In genomic region chr16:54926166-54926838, GRCh38 we compare ENCODE assay signal across 10 cellular contexts. TPM values are rescaled to one million over a fixed set of nuclear protein-coding genes. Genes with fewer than 3 reads are reported as not detected.
DNase-seq lines count a peak whose midpoint lies in the region; ATAC-seq and TF ChIP-seq lines count a peak whose summit lies in the region.
"Had no signal": no experiment of that assay in that cellular context is flagged by ENCODE, and none has a peak within 500 bp of the region (broad histone marks: within the 10 kb centered on the region; RNA-seq: fewer than 3 reads in every experiment).

No MANE protein-coding gene starts in this region.

- H2BK5ac ChIP-seq in mesenchymal stem cell (ENCODE audit: low read depth, low read length, poor library complexity, severe bottlenecking): no peak overlapping the region

- peaks cover 25% of the 10 kb centered on the region for H3K4me1 Mint-ChIP-seq in CD14-positive monocyte

- WGBS in mesenchymal stem cell: 97% methylated on average over 2 of the region's 4 CpGs

- peaks cover 54 to 63% (median 60%) of the 10 kb centered on the region in 3 donors for H3K27me3 Mint-ChIP-seq in CD14-positive monocyte (ENCODE audit: low read depth in 3 of 3)

- H2BK15ac ChIP-seq in mesenchymal stem cell (ENCODE audit: low read depth, poor library complexity, severe bottlenecking): no peak overlapping the region

- peak overlapping the region in 1 of 2 donors; percentile 58 for H3K4me3 Mint-ChIP-seq in CD14-positive monocyte

- TF ChIP-seq CTCF in CD14-positive monocyte (IDR thresholded peaks at IDR 0.05): no peak

- H2BK120ac ChIP-seq in mesenchymal stem cell (ENCODE audit: low read depth, low read length): no peak overlapping the region

- H3K36me3 ChIP-seq in SJSA1 (peaks cover 9% of the 10 kb centered on the region), mesenchymal stem cell (ENCODE audit: control insufficient read depth in 1 of 2, insufficient read depth in 2 of 2, low read depth in 1 of 2, low read length in 2 of 2) (peaks cover 0 to 2% of the 10 kb centered on the region in 2 experiments)

- peak; percentile 17 for DNase-seq in COR-L47 (lab: John Stamatoyannopoulos, UW)
- DNase-seq in Kasumi-1 (lab: John Stamatoyannopoulos, UW): peak; percentile 32 to 42
- peak in 1 of 2 experiments; percentile 39 for DNase-seq in SJSA1 (ENCODE audit: low read depth in 1 of 2, low spot score in 2 of 2)
- DNase-seq in mesenchymal stem cell: peak; percentile 18
- DNase-seq in posterior cingulate gyrus: no peak
- DNase-seq in CD14-positive monocyte (ENCODE audit: low spot score): no peak
- DNase-seq in NCI-H1694 (lab: John Stamatoyannopoulos, UW): no peak
- DNase-seq: GF-D8, NCI-H446 treated with DMSO at 0.1 percent for 48 hours had no signal

- H4K8ac ChIP-seq in mesenchymal stem cell (ENCODE audit: low read length): no peak overlapping the region

- H2BK12ac ChIP-seq in mesenchymal stem cell (ENCODE audit: low read length in 2 of 2): no peak overlapping the region

- no peak overlapping the region for H3K4me3 ChIP-seq in SJSA1
- peak overlapping the region in 1 of 2 experiments; percentile 95 for H3K4me3 ChIP-seq in mesenchymal stem cell (ENCODE audit: insufficient read depth in 1 of 2, low read depth in 1 of 2, low read length in 2 of 2)

- intact Hi-C loops in posterior cingulate gyrus (cut with DNase I): loop anchor here (10.0 kb wide), 1 partner anchor 1152 kb away; no protein-coding TSS in a partner anchor
- intact Hi-C loops in CD14-positive monocyte (cut with micrococcal nuclease): no loop called here

- H2AFZ ChIP-seq in mesenchymal stem cell (ENCODE audit: low read depth, low read length): no peak overlapping the region

- H3K27ac Mint-ChIP-seq in CD14-positive monocyte: no peak overlapping the region

- no peak overlapping the region for H3K23ac ChIP-seq in mesenchymal stem cell (ENCODE audit: low read length in 2 of 2)

- H3K14ac ChIP-seq in mesenchymal stem cell (ENCODE audit: low read length in 2 of 2): no peak overlapping the region

- ATAC-seq in HG03280 (IDR thresholded peaks at IDR 0.05; ENCODE audit: unreplicated experiment): no peak

- H3K27me3 ChIP-seq in SJSA1 (replicated peaks) (no peaks in the 10 kb centered on the region), mesenchymal stem cell (ENCODE audit: control insufficient read depth in 1 of 2, insufficient read depth in 1 of 2, low read length in 2 of 2) (no peaks in the 10 kb centered on the region)

- H3K79me1 ChIP-seq in mesenchymal stem cell (replicated peaks; ENCODE audit: low read length, poor library complexity, severe bottlenecking): peaks cover 3% of the 10 kb centered on the region

- 0 out of 2 replicates have a peak overlapping the region, but pooled peaks have one; percentile 17 for H3K27ac ChIP-seq in SJSA1
- no peak overlapping the region for H3K27ac ChIP-seq in mesenchymal stem cell (ENCODE audit: low read length, poor library complexity, severe bottlenecking)

- H3K9me3 ChIP-seq in SJSA1 (replicated peaks) (no peaks in the 10 kb centered on the region), mesenchymal stem cell (ENCODE audit: control insufficient read depth, low read length) (no peaks in the 10 kb centered on the region)

- no peak overlapping the region for H3K4me2 ChIP-seq in mesenchymal stem cell (ENCODE audit: low read length, poor library complexity, severe bottlenecking)

- no peak overlapping the region for H3K4ac ChIP-seq in mesenchymal stem cell (ENCODE audit: low read depth in 1 of 2, low read length in 2 of 2)

- H3K36me3 Mint-ChIP-seq in CD14-positive monocyte: peaks cover 11 to 16% of the 10 kb centered on the region in 2 donors

- H3K4me1 ChIP-seq in SJSA1 (replicated peaks) (peaks cover 18% of the 10 kb centered on the region), mesenchymal stem cell (ENCODE audit: control insufficient read depth, insufficient read depth, low read depth, low read length) (peaks cover 3% of the 10 kb centered on the region)

- H4K91ac ChIP-seq in mesenchymal stem cell (ENCODE audit: low read length): no peak overlapping the region

- H2AK5ac ChIP-seq in mesenchymal stem cell (ENCODE audit: low read length, severe bottlenecking): no peak overlapping the region

- H3K18ac ChIP-seq in mesenchymal stem cell (ENCODE audit: low read depth in 1 of 2, low read length in 2 of 2): no peak overlapping the region

- peak overlapping the region; percentile 93 for H3K9ac ChIP-seq in mesenchymal stem cell (ENCODE audit: low read length)

- H3K9me3 Mint-ChIP-seq in CD14-positive monocyte: peaks cover 3 to 27% (median 16%) of the 10 kb centered on the region in 7 donors

RNA-seq across cellular contexts. Expression of gene IRX5, which starts 4.4 kb away (rescaled TPM):
- 6.7 and 7.8 TPM in 2 replicates for total RNA-seq in SJSA1 (2014; rRNA removed; shearing (Covaris generic))
- 0.06 TPM for polyA plus RNA-seq in mesenchymal stem cell (2013, experiment 1 of 2)
- 0.05 TPM for polyA plus RNA-seq in mesenchymal stem cell (2013, experiment 2 of 2)
- not detected for polyA plus RNA-seq in CD14-positive monocyte

Comparison
In these comparisons a context has a peak if more than half of its experiments do, and no peak if none do; other contexts are left out.
1. DNase-seq: peak in COR-L47 (single experiment), Kasumi-1 (2 of 2) and mesenchymal stem cell (single experiment); none in posterior cingulate gyrus (0 of 10), CD14-positive monocyte (single experiment) and NCI-H1694 (single experiment).